1 cellular context compared by ENCODE assay signal in the genomic region with DNA sequence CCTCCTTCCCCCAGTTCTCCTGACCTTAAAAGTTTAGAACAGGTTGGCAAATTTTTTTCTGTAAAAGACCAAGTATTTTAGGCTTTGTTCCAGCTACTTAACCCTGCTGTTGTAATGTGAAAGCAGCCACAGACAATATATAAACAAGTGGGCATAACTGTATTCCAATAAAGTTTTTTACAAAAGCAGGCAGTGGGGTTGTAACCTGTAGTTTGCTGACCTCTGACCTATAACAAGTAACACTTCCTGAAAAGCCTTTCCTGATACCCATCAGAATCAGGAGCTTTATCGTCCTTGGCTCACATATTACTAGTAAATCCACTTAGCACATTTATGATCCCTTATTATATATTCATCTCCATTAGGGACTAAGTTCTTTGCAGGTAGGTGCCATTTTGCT.
TF ChIP-seq lines count a peak whose summit lies in the region.

No MANE protein-coding gene starts in this region.

TF ChIP-seq in GM12878, 131 proteins besides CTCF, POLR2A, EP300 and RAD21:
- TF ChIP-seq TBL1XR1 (IDR thresholded peaks at IDR 0.05; ENCODE audit: low read depth, low read length) (no peak), NR2C1 (IDR thresholded peaks at IDR 0.05) (peak; percentile 56; the same call in 1 of the 2 replicates), STAT3 (IDR thresholded peaks at IDR 0.05; ENCODE audit: low read depth, low read length) (no peak), GABPA (IDR thresholded peaks at IDR 0.05; ENCODE audit: low read depth) (no peak), SMAD5 (IDR thresholded peaks at IDR 0.05; ENCODE audit: low read depth) (no peak), NR2F1 (conservative IDR thresholded peaks at IDR 0.05) (0 out of 2 replicates have a peak, but pooled peaks have one; percentile 32), ZNF274 (IDR thresholded peaks at IDR 0.05; ENCODE audit: insufficient read depth, insufficient read length) (no peak)
- TF ChIP-seq, protein P1, sequence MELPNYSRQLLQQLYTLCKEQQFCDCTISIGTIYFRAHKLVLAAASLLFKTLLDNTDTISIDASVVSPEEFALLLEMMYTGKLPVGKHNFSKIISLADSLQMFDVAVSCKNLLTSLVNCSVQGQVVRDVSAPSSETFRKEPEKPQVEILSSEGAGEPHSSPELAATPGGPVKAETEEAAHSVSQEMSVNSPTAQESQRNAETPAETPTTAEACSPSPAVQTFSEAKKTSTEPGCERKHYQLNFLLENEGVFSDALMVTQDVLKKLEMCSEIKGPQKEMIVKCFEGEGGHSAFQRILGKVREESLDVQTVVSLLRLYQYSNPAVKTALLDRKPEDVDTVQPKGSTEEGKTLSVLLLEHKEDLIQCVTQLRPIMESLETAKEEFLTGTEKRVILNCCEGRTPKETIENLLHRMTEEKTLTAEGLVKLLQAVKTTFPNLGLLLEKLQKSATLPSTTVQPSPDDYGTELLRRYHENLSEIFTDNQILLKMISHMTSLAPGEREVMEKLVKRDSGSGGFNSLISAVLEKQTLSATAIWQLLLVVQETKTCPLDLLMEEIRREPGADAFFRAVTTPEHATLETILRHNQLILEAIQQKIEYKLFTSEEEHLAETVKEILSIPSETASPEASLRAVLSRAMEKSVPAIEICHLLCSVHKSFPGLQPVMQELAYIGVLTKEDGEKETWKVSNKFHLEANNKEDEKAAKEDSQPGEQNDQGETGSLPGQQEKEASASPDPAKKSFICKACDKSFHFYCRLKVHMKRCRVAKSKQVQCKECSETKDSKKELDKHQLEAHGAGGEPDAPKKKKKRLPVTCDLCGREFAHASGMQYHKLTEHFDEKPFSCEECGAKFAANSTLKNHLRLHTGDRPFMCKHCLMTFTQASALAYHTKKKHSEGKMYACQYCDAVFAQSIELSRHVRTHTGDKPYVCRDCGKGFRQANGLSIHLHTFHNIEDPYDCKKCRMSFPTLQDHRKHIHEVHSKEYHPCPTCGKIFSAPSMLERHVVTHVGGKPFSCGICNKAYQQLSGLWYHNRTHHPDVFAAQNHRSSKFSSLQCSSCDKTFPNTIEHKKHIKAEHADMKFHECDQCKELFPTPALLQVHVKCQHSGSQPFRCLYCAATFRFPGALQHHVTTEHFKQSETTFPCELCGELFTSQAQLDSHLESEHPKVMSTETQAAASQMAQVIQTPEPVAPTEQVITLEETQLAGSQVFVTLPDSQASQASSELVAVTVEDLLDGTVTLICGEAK (IDR thresholded peaks at IDR 0.05; ENCODE audit: borderline replicate concordance): peak; percentile 77
- TF ChIP-seq, protein P2, sequence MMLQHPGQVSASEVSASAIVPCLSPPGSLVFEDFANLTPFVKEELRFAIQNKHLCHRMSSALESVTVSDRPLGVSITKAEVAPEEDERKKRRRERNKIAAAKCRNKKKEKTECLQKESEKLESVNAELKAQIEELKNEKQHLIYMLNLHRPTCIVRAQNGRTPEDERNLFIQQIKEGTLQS (IDR thresholded peaks at IDR 0.05; ENCODE audit: borderline replicate concordance, extremely low read depth, low read depth, low read length): no peak
TF ChIP-seq in GM12878: peak in this region for 3.
